Comparison of ENCODE assay signal across 9 cellular contexts in genomic region chr1:91697322-91698260, GRCh38.
A peak's percentile ranks its signal among the peaks of the same experiment; 100 is the strongest.
DNase-seq lines count a peak whose midpoint lies in the region; ATAC-seq, FAIRE-seq and TF ChIP-seq lines count a peak whose summit lies in the region.
"Had no signal": no experiment of that assay in that cellular context is flagged by ENCODE, and none has a peak within 500 bp of the region (broad histone marks: within the 10 kb centered on the region; RNA-seq: fewer than 3 reads in every experiment).

No MANE protein-coding gene starts in this region.

- H3K27ac Mint-ChIP-seq in mesothelial cell of epicardium, result peak overlapping the region; percentile 36

- no peaks in the 10 kb centered on the region for H3K27me3 ChIP-seq in H7 (ENCODE audit: control insufficient read depth, insufficient read depth, low read length)

- H3K9me3 Mint-ChIP-seq in mesothelial cell of epicardium, result no peaks in the 10 kb centered on the region

- H3K27me3 Mint-ChIP-seq in mesothelial cell of epicardium (ENCODE audit: low read depth), result no peaks in the 10 kb centered on the region

- no peak overlapping the region for H3K4me3 Mint-ChIP-seq in mesothelial cell of epicardium

- DNase-seq in activated T-cell treated with anti-CD3 and anti-CD28 coated beads, Interleukin-2, amount 50 U/mL, for 48 hours, result peak; percentile 53 to 58
- DNase-seq in mesothelial cell of epicardium (ENCODE audit: low spot score in 2 of 2, unreplicated experiment in 2 of 2), result no peak
- DNase-seq in HuH-7.5 (ENCODE audit: low spot score), result no peak
- no peak for DNase-seq in H54 (ENCODE audit: insufficient read length, low spot score)
- no peak for DNase-seq in H7
- no peak for DNase-seq in RCC 7860 (ENCODE audit: low spot score)

- TF ChIP-seq CTCF in mesothelial cell of epicardium (IDR thresholded peaks at IDR 0.05; ENCODE audit: unreplicated experiment), result no peak

- peaks cover 1% of the 10 kb centered on the region for H3K36me3 Mint-ChIP-seq in mesothelial cell of epicardium

- H3K36me3 ChIP-seq in H7 (replicated peaks; ENCODE audit: control insufficient read depth, insufficient read depth, low read length), result no peaks in the 10 kb centered on the region

- H3K4me1 Mint-ChIP-seq in mesothelial cell of epicardium, result peaks cover 18% of the 10 kb centered on the region

- TF ChIP-seq POLR2A in H54 (IDR thresholded peaks at IDR 0.05; ENCODE audit: low read depth, low read length), result no peak

- ATAC-seq in GM18907 (IDR thresholded peaks at IDR 0.05; ENCODE audit: unreplicated experiment) (peak; percentile 87), HG02981 (IDR thresholded peaks at IDR 0.05; ENCODE audit: unreplicated experiment) (peak; percentile 89)

- H3K4me3 ChIP-seq in H7 (ENCODE audit: insufficient read depth, low read depth, low read length), result no peak overlapping the region

- FAIRE-seq in H54 (lab: Jason Lieb, UNC), result no peak
- no peak for FAIRE-seq in RCC 7860 (lab: Jason Lieb, UNC)
- FAIRE-seq: endometrium had no signal

Comparison
In these comparisons a context has a peak if more than half of its experiments do, and no peak if none do; other contexts are left out.
1. DNase-seq: peak in activated T-cell treated with anti-CD3 and anti-CD28 coated beads, Interleukin-2, amount 50 U/mL, for 48 hours (2 of 2); none in mesothelial cell of epicardium (0 of 2), HuH-7.5 (single experiment), H54 (single experiment), H7 (single experiment) and RCC 7860 (single experiment).